In genomic region chr10:33643042-33643441, GRCh38 we compare ENCODE assay signal across 19 cellular contexts.
DNase-seq lines count a peak whose midpoint lies in the region; ATAC-seq and TF ChIP-seq lines count a peak whose summit lies in the region.
"Had no signal": no experiment of that assay in that cellular context is flagged by ENCODE, and none has a peak within 500 bp of the region (broad histone marks: within the 10 kb centered on the region; RNA-seq: fewer than 3 reads in every experiment).

No MANE protein-coding gene starts in this region.

- no peak overlapping the region for H3K27ac Mint-ChIP-seq in activated naive CD4-positive, alpha-beta T cell treated with anti-CD3 and anti-CD28 coated beads, Interleukin-2, amount 50 U/mL, for 72 hours
- H3K27ac Mint-ChIP-seq: activated naive CD4-positive, alpha-beta T cell treated with anti-CD3 and anti-CD28 coated beads, Interleukin-2, amount 50 U/mL, for 24 hours had no signal

- intact Hi-C loops in posterior vena cava (cut with DNase I): no loop called here

- DNase-seq in AG09309 (ENCODE audit: low read depth) (peak; percentile 24), LHCN-M2 (ENCODE audit: low read depth) (peak; percentile 58), cardiac fibroblast (ENCODE audit: low read depth in 2 of 2) (peak; percentile 28 to 75), kidney glomerular epithelial cell (lab: John Stamatoyannopoulos, UW) (peak; percentile 82), posterior vena cava (ENCODE audit: low spot score) (no peak), cerebellar cortex (ENCODE audit: low spot score) (no peak)
- no peak for DNase-seq in activated naive CD4-positive, alpha-beta T cell treated with anti-CD3 and anti-CD28 coated beads, Interleukin-2, amount 50 U/mL, for 72 hours (ENCODE audit: low spot score in 2 of 2)
- DNase-seq: activated CD4-positive, alpha-beta T cell treated with anti-CD3 and anti-CD28 coated beads, Interleukin-2, amount 50 U/mL, for 4 hours; AML-193; heart left ventricle; NCI-H1092; NCI-H526 treated with DMSO at 0.1 percent for 48 hours; PC-9; right cardiac atrium; substantia nigra had no signal

- H3K4me3 ChIP-seq in AG09309 (ENCODE audit: control insufficient read depth, low read depth, low read length) (no peak overlapping the region), cardiac fibroblast (replicated peaks in 1 of 2; ENCODE audit: low read depth in 2 of 2, low read length in 2 of 2) (no peak overlapping the region)
- H3K4me3 ChIP-seq: heart left ventricle, PC-9 had no signal

- no peaks in the 10 kb centered on the region for H3K36me3 Mint-ChIP-seq in activated naive CD4-positive, alpha-beta T cell treated with anti-CD3 and anti-CD28 coated beads, Interleukin-2, amount 50 U/mL, for 72 hours
- H3K36me3 Mint-ChIP-seq: activated naive CD4-positive, alpha-beta T cell treated with anti-CD3 and anti-CD28 coated beads, Interleukin-2, amount 50 U/mL, for 24 hours had no signal

- H3K9me3 Mint-ChIP-seq in activated naive CD4-positive, alpha-beta T cell treated with anti-CD3 and anti-CD28 coated beads, Interleukin-2, amount 50 U/mL, for 72 hours: no peaks in the 10 kb centered on the region
- H3K9me3 Mint-ChIP-seq: activated naive CD4-positive, alpha-beta T cell treated with anti-CD3 and anti-CD28 coated beads, Interleukin-2, amount 50 U/mL, for 24 hours; central memory CD8-positive, alpha-beta T cell; neural crest cell had no signal

- no peak for TF ChIP-seq CTCF in AG09309 (IDR thresholded peaks at IDR 0.05; ENCODE audit: control insufficient read depth, insufficient read depth, low read depth, low read length, missing control alignments)
- no peak for TF ChIP-seq CTCF in cardiac fibroblast (IDR thresholded peaks at IDR 0.05; ENCODE audit: low read depth, low read length)

- no peak for ATAC-seq in HG02870 (IDR thresholded peaks at IDR 0.05; ENCODE audit: unreplicated experiment)
- no peak for ATAC-seq in activated naive CD4-positive, alpha-beta T cell treated with anti-CD3 and anti-CD28 coated beads, Interleukin-2, amount 50 U/mL, for 72 hours
- ATAC-seq: heart left ventricle, right cardiac atrium had no signal

Comparison
In these comparisons a context has a peak if more than half of its experiments do, and no peak if none do; other contexts are left out.
1. DNase-seq: peak in AG09309 (single experiment), LHCN-M2 (single experiment), cardiac fibroblast (2 of 2) and kidney glomerular epithelial cell (single experiment); none in posterior vena cava (single experiment), activated naive CD4-positive, alpha-beta T cell treated with anti-CD3 and anti-CD28 coated beads, Interleukin-2, amount 50 U/mL, for 72 hours (0 of 2) and cerebellar cortex (single experiment).